ENCODE assay signal across 6 cellular contexts in the genomic region with DNA sequence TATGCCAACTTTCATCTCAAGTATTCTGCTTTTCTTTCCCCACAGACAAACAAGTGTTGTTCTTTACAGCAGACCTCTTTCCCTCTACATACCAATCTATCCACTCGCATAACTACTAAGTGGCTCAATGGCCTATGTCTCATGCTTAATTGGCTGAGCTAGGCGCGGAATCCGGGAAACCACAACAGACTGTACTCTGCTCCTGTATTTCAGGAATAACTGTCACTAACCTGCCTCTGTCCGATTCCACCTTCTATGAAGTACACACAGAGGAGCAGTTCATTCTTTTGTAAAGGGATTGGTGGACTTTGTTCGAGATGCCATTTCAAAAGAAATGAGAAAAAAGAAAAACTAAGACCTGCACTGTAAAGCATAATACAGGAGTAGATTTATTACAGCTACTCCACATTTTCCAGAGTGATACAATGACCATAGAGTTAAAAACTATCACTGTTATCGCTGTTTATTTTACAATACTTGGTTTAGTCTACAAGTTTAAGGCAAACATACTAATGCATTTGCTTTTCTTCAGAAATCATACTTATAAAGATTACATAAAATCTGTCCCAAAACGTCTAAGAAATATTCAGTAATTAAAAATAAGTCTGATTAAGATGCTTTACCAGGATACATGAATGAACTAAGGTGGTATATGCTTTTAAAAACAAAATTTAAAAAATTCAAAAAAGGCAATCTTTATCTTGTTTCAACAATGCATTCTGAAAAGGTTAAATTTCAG. TPM values are rescaled to one million over a fixed set of nuclear protein-coding genes. Genes with fewer than 3 reads are reported as not detected.
DNase-seq lines count a peak whose midpoint lies in the region; ATAC-seq, FAIRE-seq and TF ChIP-seq lines count a peak whose summit lies in the region.
"Not testable (repeated sequence)": the region's sequence is repeated elsewhere in the genome, so short reads cannot be mapped to it uniquely, and the experiment has no call there.

No MANE protein-coding gene starts in this region.

- CTCF ChIA-PET in Calu3 (lab: Charles Lee); IMR-90 (lab: Yijun Ruan, JAX); GM12878 (lab: Yijun Ruan, JAX); endothelial cell of umbilical vein (lab: Charles Lee); HepG2 (lab: Yijun Ruan, JAX; ENCODE audit: low intra/inter-chr PET ratio, low total read pairs): not testable (repeated sequence)

- H2AK5ac ChIP-seq in IMR-90 (ENCODE audit: low read depth, low read length): not testable (repeated sequence)

- not testable (repeated sequence) for H4K91ac ChIP-seq in IMR-90 (ENCODE audit: insufficient read depth, low read depth, low read length)

- H3K4me3 Mint-ChIP-seq in Calu3 (ENCODE audit: low read depth, unreplicated experiment): not testable (repeated sequence)

- H4K8ac ChIP-seq in IMR-90 (ENCODE audit: low read depth in 2 of 2, low read length in 2 of 2): not testable (repeated sequence)

- H3K36me3 ChIP-seq in IMR-90 (ENCODE audit: control insufficient read depth, insufficient read depth, low read length) (peaks cover 24% of the 10 kb centered on the region), heart left ventricle (peaks cover 0 to 52% (median 50%) of the 10 kb centered on the region in 9 donors), HepG2 (replicated peaks in 1 of 2; ENCODE audit: control insufficient read depth in 1 of 2, insufficient read depth in 2 of 2, low read length in 2 of 2) (peaks cover 17 to 34% of the 10 kb centered on the region in 2 experiments)
- not testable (repeated sequence) for H3K36me3 ChIP-seq in GM12878 (ENCODE audit: control insufficient read depth in 2 of 2, insufficient read depth in 2 of 2, low read length in 1 of 2); endothelial cell of umbilical vein (ENCODE audit: control insufficient read depth in 2 of 2, extremely low read depth in 1 of 2, insufficient read depth in 2 of 2, low read length in 2 of 2)

- not testable (repeated sequence) for H4K5ac ChIP-seq in IMR-90 (ENCODE audit: low read depth, low read length)

- WGBS in IMR-90 (ENCODE audit: extremely low coverage in 2 of 2, insufficient read length in 1 of 2), 2 experiments: no CpG with 5 or more reads among the region's 8 CpGs
- 84% methylated on average over 6 of the region's 8 CpGs for WGBS in GM12878 (ENCODE audit: insufficient coverage, insufficient replicate concordance, low lambda C conversion rate, missing lambda C conversion rate)
- 76 to 93% (median 86%) methylated on average over 5 to 7 of the region's 8 CpGs for WGBS in heart left ventricle, 4 donors
- 27% methylated on average over 8 of the region's 8 CpGs for WGBS in HepG2 (ENCODE audit: low lambda C conversion rate)

- intact Hi-C loops in Calu3 (cut with micrococcal nuclease; ENCODE audit: unreplicated experiment); IMR-90 (cut with micrococcal nuclease); GM12878 (cut with micrococcal nuclease; ENCODE audit: unreplicated experiment); endothelial cell of umbilical vein (cut with micrococcal nuclease); heart left ventricle (cut with DNase I): not testable (repeated sequence)
- intact Hi-C loops in HepG2 (cut with micrococcal nuclease; ENCODE audit: unreplicated experiment): loop anchor here (10.0 kb wide), 1 partner anchor 63 kb away; no protein-coding TSS in a partner anchor

- H2BK5ac ChIP-seq in IMR-90 (ENCODE audit: low read depth, low read length, poor library complexity, severe bottlenecking): not testable (repeated sequence)

- not testable (repeated sequence) for H3K4me1 Mint-ChIP-seq in Calu3 (ENCODE audit: low read depth, unreplicated experiment)

- BruUV-seq in Calu3 (replicated peaks; lab: Mats Ljungman, UMichigan) (TSS peak; percentile 38), IMR-90 (replicated peaks; lab: Mats Ljungman, UMichigan) (TSS peak; percentile 83), GM12878 (replicated peaks; lab: Mats Ljungman, UMichigan) (TSS peak; percentile 48), endothelial cell of umbilical vein (replicated peaks; lab: Mats Ljungman, UMichigan) (TSS peak; percentile 14)
- BruUV-seq in HepG2 (replicated peaks; lab: Mats Ljungman, UMichigan): not testable (repeated sequence)

- not testable (repeated sequence) for H2BK15ac ChIP-seq in IMR-90 (ENCODE audit: low read depth, low read length)

- RAD21 ChIA-PET in GM12878 (lab: Charles Lee; ENCODE audit: unreplicated experiment): not testable (repeated sequence)

- not testable (repeated sequence) for H2BK120ac ChIP-seq in IMR-90 (ENCODE audit: low read depth, low read length)

- H3K79me1 ChIP-seq in IMR-90 (ENCODE audit: low read depth in 1 of 2, low read length in 2 of 2): not testable (repeated sequence)

- not testable (repeated sequence) for H4K20me1 ChIP-seq in IMR-90 (ENCODE audit: insufficient read depth, low read length); GM12878 (ENCODE audit: control insufficient read depth, insufficient read depth); endothelial cell of umbilical vein (replicated peaks; ENCODE audit: control insufficient read depth, extremely low read depth, insufficient read depth, low read length); HepG2 (ENCODE audit: insufficient read depth, low read length)

- FAIRE-seq in GM12878 (lab: Jason Lieb, UNC): peak; percentile 57
- not testable (repeated sequence) for FAIRE-seq in endothelial cell of umbilical vein (lab: Jason Lieb, UNC)
- peak; percentile 79 for FAIRE-seq in HepG2 (lab: Jason Lieb, UNC)

- H3K4me1 ChIP-seq in IMR-90 (ENCODE audit: control insufficient read depth, insufficient read depth, low read length); GM12878 (ENCODE audit: control insufficient read depth, insufficient read depth, low read length); endothelial cell of umbilical vein (ENCODE audit: control insufficient read depth, extremely low read depth, insufficient read depth, low read length); heart left ventricle: not testable (repeated sequence)
- H3K4me1 ChIP-seq in HepG2 (ENCODE audit: insufficient read depth, low read length): peaks cover 14% of the 10 kb centered on the region

- not testable (repeated sequence) for H3K9ac ChIP-seq in IMR-90 (ENCODE audit: low read depth, low read length); GM12878 (ENCODE audit: control insufficient read depth, insufficient read depth, low read length); endothelial cell of umbilical vein (replicated peaks; ENCODE audit: extremely low read depth, insufficient read depth, low read length)
- H3K9ac ChIP-seq in HepG2 (ENCODE audit: insufficient read depth, low read depth, low read length): peak overlapping the region; percentile 18; the same call in 1 of the 2 replicates

- H2AK9ac ChIP-seq in IMR-90 (replicated peaks; ENCODE audit: low read depth, low read length, poor library complexity): not testable (repeated sequence)

- not testable (repeated sequence) for H3K18ac ChIP-seq in IMR-90 (ENCODE audit: low read depth, low read length)

- not testable (repeated sequence) for TF ChIP-seq CTCF in Calu3 (IDR thresholded peaks at IDR 0.05; ENCODE audit: unreplicated experiment); IMR-90 (conservative IDR thresholded peaks at IDR 0.05; ENCODE audit: low read depth, low read length); GM12878 (IDR thresholded peaks at IDR 0.05 in 2 of 3, conservative IDR thresholded peaks at IDR 0.05 in 1 of 3; ENCODE audit: control insufficient read depth in 2 of 3, extremely low read depth in 1 of 3, insufficient read depth in 1 of 3, low read depth in 3 of 3, low read length in 3 of 3); endothelial cell of umbilical vein (IDR thresholded peaks at IDR 0.05; ENCODE audit: extremely low read depth in 1 of 2, insufficient read depth in 1 of 2, low read depth in 1 of 2, low read length in 2 of 2); heart left ventricle (IDR thresholded peaks at IDR 0.05); HepG2 (CRISPR knock-in tag; IDR thresholded peaks at IDR 0.05)

- not testable (repeated sequence) for H3K4me2 ChIP-seq in IMR-90 (ENCODE audit: low read depth, low read length); GM12878 (ENCODE audit: control insufficient read depth, insufficient read depth); endothelial cell of umbilical vein (ENCODE audit: insufficient read depth, low read length)
- H3K4me2 ChIP-seq in HepG2 (ENCODE audit: low read depth, low read length): peak overlapping the region; percentile 18; the same call in 1 of the 2 replicates

- not testable (repeated sequence) for H3K23ac ChIP-seq in IMR-90 (ENCODE audit: low read depth, low read length)

- in situ Hi-C loops in IMR-90 (cut with MboI; ENCODE audit: low sequenced_read_pairs); GM12878 (cut with MboI); HepG2 (cut with HindIII; ENCODE audit: extremely low pct_ligation_motif_present, low pct_unique_long_range_greater_than_20kb): not testable (repeated sequence)

- H3K27me3 Mint-ChIP-seq in Calu3 (ENCODE audit: unreplicated experiment): not testable (repeated sequence)

- not testable (repeated sequence) for TF ChIP-seq RAD21 in IMR-90 (IDR thresholded peaks at IDR 0.05; ENCODE audit: low read length); GM12878 (IDR thresholded peaks at IDR 0.05; ENCODE audit: insufficient read depth, low read depth, low read length); HepG2 (CRISPR knock-in tag; IDR thresholded peaks at IDR 0.05)

- H3K27ac ChIP-seq in IMR-90 (ENCODE audit: insufficient read depth, low read length); GM12878 (ENCODE audit: control insufficient read depth, insufficient read depth); endothelial cell of umbilical vein (ENCODE audit: insufficient read depth, low read depth, low read length); heart left ventricle: not testable (repeated sequence)
- peak overlapping the region; percentile 62 for H3K27ac ChIP-seq in HepG2 (ENCODE audit: extremely low read length, insufficient read depth, low read length)

- H3K36me3 Mint-ChIP-seq in Calu3 (ENCODE audit: insufficient read depth, unreplicated experiment): peaks cover 15% of the 10 kb centered on the region

- not testable (repeated sequence) for TF ChIP-seq EP300 in GM12878 (IDR thresholded peaks at IDR 0.05; ENCODE audit: borderline replicate concordance in 1 of 2, control insufficient read depth in 1 of 2, low read depth in 2 of 2, low read length in 2 of 2)
- TF ChIP-seq EP300 in HepG2 (IDR thresholded peaks at IDR 0.05; ENCODE audit: low read depth in 2 of 2, low read length in 2 of 2) (peak in 1 of 2 experiments; percentile 29; a peak in 1 of 4 replicates), HepG2 (CRISPR knock-in tag; IDR thresholded peaks at IDR 0.05; ENCODE audit: borderline replicate concordance) (0 out of 2 replicates have a peak, but pooled peaks have one; percentile 27)

- TF ChIP-seq POLR2A in IMR-90 (IDR thresholded peaks at IDR 0.05; ENCODE audit: low read depth, low read length); GM12878 (IDR thresholded peaks at IDR 0.05; ENCODE audit: low read depth, low read length); endothelial cell of umbilical vein (IDR thresholded peaks at IDR 0.05; ENCODE audit: low read depth, low read length); heart left ventricle (IDR thresholded peaks at IDR 0.05); HepG2 (IDR thresholded peaks at IDR 0.05; ENCODE audit: insufficient read depth in 1 of 2, low read depth in 2 of 2, low read length in 2 of 2): not testable (repeated sequence)

- not testable (repeated sequence) for DNase-seq in Calu3; IMR-90; GM12878 (ENCODE audit: low read depth, low spot score); endothelial cell of umbilical vein (ENCODE audit: low read depth, low spot score); heart left ventricle; HepG2 (ENCODE audit: low spot score)

- H3K27ac Mint-ChIP-seq in Calu3 (ENCODE audit: unreplicated experiment): not testable (repeated sequence)

- not testable (repeated sequence) for H2AFZ ChIP-seq in IMR-90 (replicated peaks; ENCODE audit: low read length, poor library complexity); GM12878 (ENCODE audit: control insufficient read depth, low read depth, low read length); endothelial cell of umbilical vein (ENCODE audit: low read depth, low read length); HepG2 (ENCODE audit: low read length)

- H3K27me3 ChIP-seq in IMR-90 (ENCODE audit: control insufficient read depth, insufficient read depth, low read length); GM12878 (replicated peaks in 1 of 2; ENCODE audit: control insufficient read depth in 2 of 2, insufficient read depth in 2 of 2, low read length in 1 of 2); endothelial cell of umbilical vein (ENCODE audit: control insufficient read depth in 2 of 2, insufficient read depth in 2 of 2, low read length in 2 of 2); heart left ventricle; HepG2 (ENCODE audit: control insufficient read depth in 1 of 2, insufficient read depth in 2 of 2, low read length in 2 of 2): not testable (repeated sequence)

- not testable (repeated sequence) for H2BK20ac ChIP-seq in IMR-90 (ENCODE audit: low read depth, low read length)

- not testable (repeated sequence) for H3K9me3 Mint-ChIP-seq in Calu3 (ENCODE audit: low read depth, unreplicated experiment)

- not testable (repeated sequence) for H3K79me2 ChIP-seq in GM12878 (ENCODE audit: control insufficient read depth, insufficient read depth, low read length); endothelial cell of umbilical vein (ENCODE audit: control insufficient read depth, insufficient read depth, low read length); HepG2 (ENCODE audit: insufficient read depth, low read length)

- SMC1A ChIA-PET in GM12878 (lab: Charles Lee; ENCODE audit: uncharacterized antibody, unreplicated experiment): not testable (repeated sequence)

- H3K56ac ChIP-seq in IMR-90 (ENCODE audit: extremely low read depth, insufficient read depth, low read length): not testable (repeated sequence)

- ATAC-seq in IMR-90 (ENCODE audit: low read depth); GM12878: not testable (repeated sequence)
- ATAC-seq in heart left ventricle (peak; percentile 7 to 52 (median 36)), HepG2 (peak; percentile 91)

- not testable (repeated sequence) for H3K9me1 ChIP-seq in IMR-90 (ENCODE audit: insufficient read depth, low read length); endothelial cell of umbilical vein (replicated peaks; ENCODE audit: control insufficient read depth, extremely low read depth, insufficient read depth, low read length)

- H3K9me3 ChIP-seq in IMR-90 (ENCODE audit: control insufficient read depth, insufficient read depth, low read length); GM12878 (replicated peaks; ENCODE audit: control insufficient read depth, insufficient read depth, low read length); endothelial cell of umbilical vein (replicated peaks; ENCODE audit: control insufficient read depth, insufficient read depth, low read length); heart left ventricle; HepG2 (ENCODE audit: low read length): not testable (repeated sequence)

- H3K14ac ChIP-seq in IMR-90 (replicated peaks; ENCODE audit: low read depth, low read length): not testable (repeated sequence)

- dilution Hi-C loops in IMR-90 (cut with HindIII; ENCODE audit: low sequenced_read_pairs, unreplicated experiment); endothelial cell of umbilical vein (cut with MboI; ENCODE audit: extremely low pct_ligation_motif_present, low sequenced_read_pairs): not testable (repeated sequence)

- H3K4ac ChIP-seq in IMR-90 (ENCODE audit: low read depth, low read length): not testable (repeated sequence)

- POLR2A ChIA-PET in IMR-90 (lab: Charles Lee; ENCODE audit: unreplicated experiment); GM12878 (lab: Charles Lee); endothelial cell of umbilical vein (lab: Charles Lee); HepG2 (lab: Yijun Ruan, JAX): not testable (repeated sequence)

- not testable (repeated sequence) for H3K4me3 ChIP-seq in IMR-90 (ENCODE audit: insufficient read depth, low read depth, low read length); GM12878; endothelial cell of umbilical vein (replicated peaks in 1 of 3; ENCODE audit: insufficient read depth in 1 of 3, low read depth in 1 of 3, low read length in 3 of 3); heart left ventricle; HepG2 (replicated peaks in 1 of 3; ENCODE audit: insufficient read depth in 1 of 3, low read depth in 2 of 3, low read length in 3 of 3)

RNA-seq across cellular contexts. Expression of gene EAPP, which starts 22.7 kb away (rescaled TPM):
- total RNA-seq in Calu3 (2022) (24.5 and 27.9 TPM in 2 replicates), IMR-90 (2012; rRNA removed) (32.3 and 53.6 TPM in 2 replicates), GM12878 (2014; rRNA removed) (29.5 and 39.5 TPM in 2 replicates), GM12878 (2014; rRNA removed; fragmentation: Illumina TruSeq; extraction: Trizol) (39.2 and 44.5 TPM in 2 replicates), GM12878 (2021) (23.5 and 25.0 TPM in 2 replicates), endothelial cell of umbilical vein (22.2 and 24.3 TPM in 2 replicates), heart left ventricle (10 to 100 TPM; 11.4 to 28.5 (median 19.4) TPM), HepG2 (2016; rRNA removed; fragmentation: Illumina TruSeq; extraction: Trizol) (110 and 163 TPM in 2 replicates)
- polyA plus RNA-seq in IMR-90 (2012; rRNA removed) (23.6 and 29.9 TPM in 2 replicates), GM12878 (2011; rRNA removed) (43.5 and 58.0 TPM in 2 replicates), GM12878 (2014; fragmentation: Illumina TruSeq; extraction: Trizol) (48.9 and 58.2 TPM in 2 replicates), GM12878 (2014; fragmentation: Nextera tagmentation; extraction: Ambion mirVana) (10 to 100 TPM; 84.9 to 94.6 TPM), GM12878 (2014; rRNA removed) (31.4 and 32.0 TPM in 2 replicates), GM12878 (2016; fragmentation: Nextera tagmentation; extraction: Ambion mirVana) (10 to 100 TPM; 45.0 to 49.3 TPM), endothelial cell of umbilical vein (14.1 and 16.6 TPM in 2 replicates), heart left ventricle (10 to 100 TPM; 19.8 to 22.2 TPM), HepG2 (2011; rRNA removed) (57.8 and 68.7 TPM in 2 replicates)
- 4.7 and 5.3 TPM in 2 replicates for polyA plus RNA-seq in IMR-90 (2012; cell fraction: cytosol; rRNA removed)
- polyA plus RNA-seq in IMR-90 (2012; cell fraction: nucleus; rRNA removed; ENCODE audit: low replicate concordance): 2.0 and 11.7 TPM in 2 replicates
- 29.6 and 31.3 TPM in 2 replicates for total RNA-seq in GM12878 (2013; cell fraction: nucleolus; rRNA removed)
- 28.2 TPM for polyA plus RNA-seq in GM12878 (2011; ENCODE audit: low read depth)
- 14.7 and 17.5 TPM in 2 replicates for polyA plus RNA-seq in GM12878 (2011; cell fraction: cytosol; rRNA removed)
- polyA plus RNA-seq in GM12878 (2011; cell fraction: nucleus; rRNA removed): 18.8 and 19.4 TPM in 2 replicates
- polyA plus RNA-seq in GM12878 (2012): 30.8 and 33.4 TPM in 2 replicates
- polyA minus RNA-seq in GM12878 (2011; rRNA and poly(A)+ RNA removed): 13.7 and 20.7 TPM in 2 replicates
- 9.6 and 11.3 TPM in 2 replicates for polyA minus RNA-seq in GM12878 (2011; cell fraction: cytosol; rRNA and poly(A)+ RNA removed)
- 9.9 and 15.5 TPM in 2 replicates for polyA minus RNA-seq in GM12878 (2011; cell fraction: nucleus; rRNA and poly(A)+ RNA removed)
- 26.6 and 26.7 TPM in 2 replicates for polyA plus RNA-seq in endothelial cell of umbilical vein (2011; cell fraction: cytosol; rRNA removed)
- polyA plus RNA-seq in endothelial cell of umbilical vein (2011; cell fraction: nucleus; rRNA removed): 12.1 and 16.1 TPM in 2 replicates
- 22.4 and 31.4 TPM in 2 replicates for polyA plus RNA-seq in endothelial cell of umbilical vein (2012)
- polyA minus RNA-seq in endothelial cell of umbilical vein: 15.8 and 20.4 TPM in 2 replicates
- polyA minus RNA-seq in endothelial cell of umbilical vein (2011; cell fraction: cytosol; rRNA and poly(A)+ RNA removed): 22.3 TPM
- 10.0 and 10.8 TPM in 2 replicates for polyA minus RNA-seq in endothelial cell of umbilical vein (2011; cell fraction: nucleus; rRNA and poly(A)+ RNA removed)
- total RNA-seq in HepG2 (2016; cell fraction: cytosol; rRNA removed; fragmentation: Illumina TruSeq; extraction: Trizol; ENCODE audit: low read depth): 16.4 and 17.4 TPM in 2 replicates
- 111 and 170 TPM in 2 replicates for total RNA-seq in HepG2 (2016; cell fraction: insoluble cytoplasmic fraction; rRNA removed; fragmentation: Illumina TruSeq; extraction: Trizol)
- 31.8 and 35.9 TPM in 2 replicates for total RNA-seq in HepG2 (2016; cell fraction: membrane; rRNA removed; fragmentation: Illumina TruSeq; extraction: Trizol)
- 50.7 and 59.2 TPM in 2 replicates for total RNA-seq in HepG2 (2016; cell fraction: nucleus; rRNA removed; fragmentation: Illumina TruSeq; extraction: Trizol)
- 33.0 and 55.6 TPM in 2 replicates for polyA plus RNA-seq in HepG2 (2011; cell fraction: cytosol; rRNA removed)
- 13.9 and 18.7 TPM in 2 replicates for polyA plus RNA-seq in HepG2 (2011; cell fraction: nucleus; rRNA removed)
- 52.5 and 74.2 TPM in 2 replicates for polyA plus RNA-seq in HepG2 (2012)
- 13.9 and 14.8 TPM in 2 replicates for polyA plus RNA-seq in HepG2 (2016; cell fraction: cytosol; fragmentation: Illumina TruSeq; extraction: Trizol; ENCODE audit: low read depth)
- polyA plus RNA-seq in HepG2 (2016; cell fraction: insoluble cytoplasmic fraction; fragmentation: Illumina TruSeq; extraction: Trizol; ENCODE audit: low read depth): 142 and 152 TPM in 2 replicates
- 22.0 and 26.2 TPM in 2 replicates for polyA plus RNA-seq in HepG2 (2016; cell fraction: membrane; fragmentation: Illumina TruSeq; extraction: Trizol; ENCODE audit: low read depth)
- 50.5 and 52.0 TPM in 2 replicates for polyA plus RNA-seq in HepG2 (2016; cell fraction: nucleus; fragmentation: Illumina TruSeq; extraction: Trizol; ENCODE audit: insufficient read depth, low read depth)
- polyA minus RNA-seq in HepG2 (2011; rRNA and poly(A)+ RNA removed; ENCODE audit: low replicate concordance): 11.0 and 20.1 TPM in 2 replicates
- 37.9 and 41.4 TPM in 2 replicates for polyA minus RNA-seq in HepG2 (2011; cell fraction: cytosol; rRNA and poly(A)+ RNA removed)
- polyA minus RNA-seq in HepG2 (2011; cell fraction: nucleus; rRNA and poly(A)+ RNA removed): 48.5 and 48.9 TPM in 2 replicates
